2 cellular contexts compared by ENCODE assay signal in genomic region chr5:175842506-175842905, GRCh38.
TF ChIP-seq lines count a peak whose summit lies in the region.

No MANE protein-coding gene starts in this region.

TF ChIP-seq in A549, 52 proteins besides CTCF, POLR2A, EP300 and RAD21:
- TF ChIP-seq FOSL2 (IDR thresholded peaks at IDR 0.05) (no peak), FOSL2 (CRISPR knock-in tag; IDR thresholded peaks at IDR 0.05) (no peak), NFE2L2 (conservative IDR thresholded peaks at IDR 0.05; ENCODE audit: low read length) (no peak), TP53 (CRISPR knock-in tag; IDR thresholded peaks at IDR 0.05) (no peak), MAFK (IDR thresholded peaks at IDR 0.05; ENCODE audit: partially characterized antibody) (no peak), CBX8 (IDR thresholded peaks at IDR 0.05) (no peak), SMC3 (IDR thresholded peaks at IDR 0.05) (no peak), REST (IDR thresholded peaks at IDR 0.05) (no peak), MYC (IDR thresholded peaks at IDR 0.05; ENCODE audit: borderline replicate concordance, low read length) (no peak), E2F6 (IDR thresholded peaks at IDR 0.05; ENCODE audit: borderline replicate concordance, low read depth) (no peak), HOXA7 (CRISPR knock-in tag; IDR thresholded peaks at IDR 0.05) (no peak), HOXB5 (CRISPR knock-in tag; IDR thresholded peaks at IDR 0.05) (no peak), NPAS2 (CRISPR knock-in tag; IDR thresholded peaks at IDR 0.05; ENCODE audit: borderline replicate concordance) (no peak), USF2 (IDR thresholded peaks at IDR 0.05) (no peak), FOXS1 (CRISPR knock-in tag; IDR thresholded peaks at IDR 0.05) (no peak), ZC3H11A (IDR thresholded peaks at IDR 0.05) (no peak)
- TF ChIP-seq, protein P1, sequence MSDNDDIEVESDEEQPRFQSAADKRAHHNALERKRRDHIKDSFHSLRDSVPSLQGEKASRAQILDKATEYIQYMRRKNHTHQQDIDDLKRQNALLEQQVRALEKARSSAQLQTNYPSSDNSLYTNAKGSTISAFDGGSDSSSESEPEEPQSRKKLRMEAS (IDR thresholded peaks at IDR 0.05), result no peak
- TF ChIP-seq, protein P2, sequence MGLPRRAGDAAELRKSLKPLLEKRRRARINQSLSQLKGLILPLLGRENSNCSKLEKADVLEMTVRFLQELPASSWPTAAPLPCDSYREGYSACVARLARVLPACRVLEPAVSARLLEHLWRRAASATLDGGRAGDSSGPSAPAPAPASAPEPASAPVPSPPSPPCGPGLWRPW (IDR thresholded peaks at IDR 0.05), result no peak
- TF ChIP-seq, protein P3, sequence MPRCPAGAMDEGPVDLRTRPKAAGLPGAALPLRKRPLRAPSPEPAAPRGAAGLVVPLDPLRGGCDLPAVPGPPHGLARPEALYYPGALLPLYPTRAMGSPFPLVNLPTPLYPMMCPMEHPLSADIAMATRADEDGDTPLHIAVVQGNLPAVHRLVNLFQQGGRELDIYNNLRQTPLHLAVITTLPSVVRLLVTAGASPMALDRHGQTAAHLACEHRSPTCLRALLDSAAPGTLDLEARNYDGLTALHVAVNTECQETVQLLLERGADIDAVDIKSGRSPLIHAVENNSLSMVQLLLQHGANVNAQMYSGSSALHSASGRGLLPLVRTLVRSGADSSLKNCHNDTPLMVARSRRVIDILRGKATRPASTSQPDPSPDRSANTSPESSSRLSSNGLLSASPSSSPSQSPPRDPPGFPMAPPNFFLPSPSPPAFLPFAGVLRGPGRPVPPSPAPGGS (IDR thresholded peaks at IDR 0.05), result no peak

TF ChIP-seq in HCT116, 20 proteins besides CTCF, POLR2A, EP300 and RAD21:
- TF ChIP-seq, protein P4, sequence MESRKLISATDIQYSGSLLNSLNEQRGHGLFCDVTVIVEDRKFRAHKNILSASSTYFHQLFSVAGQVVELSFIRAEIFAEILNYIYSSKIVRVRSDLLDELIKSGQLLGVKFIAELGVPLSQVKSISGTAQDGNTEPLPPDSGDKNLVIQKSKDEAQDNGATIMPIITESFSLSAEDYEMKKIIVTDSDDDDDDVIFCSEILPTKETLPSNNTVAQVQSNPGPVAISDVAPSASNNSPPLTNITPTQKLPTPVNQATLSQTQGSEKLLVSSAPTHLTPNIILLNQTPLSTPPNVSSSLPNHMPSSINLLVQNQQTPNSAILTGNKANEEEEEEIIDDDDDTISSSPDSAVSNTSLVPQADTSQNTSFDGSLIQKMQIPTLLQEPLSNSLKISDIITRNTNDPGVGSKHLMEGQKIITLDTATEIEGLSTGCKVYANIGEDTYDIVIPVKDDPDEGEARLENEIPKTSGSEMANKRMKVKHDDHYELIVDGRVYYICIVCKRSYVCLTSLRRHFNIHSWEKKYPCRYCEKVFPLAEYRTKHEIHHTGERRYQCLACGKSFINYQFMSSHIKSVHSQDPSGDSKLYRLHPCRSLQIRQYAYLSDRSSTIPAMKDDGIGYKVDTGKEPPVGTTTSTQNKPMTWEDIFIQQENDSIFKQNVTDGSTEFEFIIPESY (IDR thresholded peaks at IDR 0.05; ENCODE audit: extremely low read depth, insufficient replicate concordance, low read length), result no peak
- TF ChIP-seq POLR2AphosphoS5 (IDR thresholded peaks at IDR 0.05; ENCODE audit: low read depth, low read length) (no peak), TCF7L2 (IDR thresholded peaks at IDR 0.05; ENCODE audit: borderline replicate concordance, extremely low read depth, insufficient read depth, insufficient read length) (no peak), SRF (IDR thresholded peaks at IDR 0.05; ENCODE audit: low read depth) (no peak)
